In genomic region chr7:102433319-102434038, GRCh38 we compare ENCODE assay signal across 8 cellular contexts. TPM values are rescaled to one million over a fixed set of nuclear protein-coding genes. Genes with fewer than 3 reads are reported as not detected.
A peak's percentile ranks its signal among the peaks of the same experiment; 100 is the strongest.
DNase-seq lines count a peak whose midpoint lies in the region; ATAC-seq and TF ChIP-seq lines count a peak whose summit lies in the region.

Gene ORAI2 (plus strand): TSS chr7:102433575. CDS start chr7:102438957, 5,382 bp downstream.

- no peaks in the 10 kb centered on the region for H3K27me3 Mint-ChIP-seq in natural killer cell (ENCODE audit: low read depth in 2 of 2)

- H2AFZ ChIP-seq in fibroblast of lung (ENCODE audit: low read length), result peak within 1 kb of the TSS; percentile 75

- peak within 1 kb of the TSS; percentile 96 for H3K4me2 ChIP-seq in fibroblast of lung (ENCODE audit: extremely low read depth, insufficient read depth, low read length)

- DNase-seq in BE2C (peak; percentile 91), Peyer's patch (peak; percentile 79 to 93 (median 88)), fibroblast of lung (ENCODE audit: low read depth in 2 of 2) (peak; percentile 58 to 66), natural killer cell (peak; percentile 86)
- peak; percentile 65 to 83 for DNase-seq in activated T-helper 1 cell treated with anti-CD3 and anti-CD28 coated beads, Interleukin-2, amount 50 U/mL, for 16 hours (ENCODE audit: low read depth in 1 of 2, low spot score in 1 of 2)
- peak; percentile 55 to 82 (median 80) for DNase-seq in stimulated activated naive CD4-positive, alpha-beta T cell (lab: John Stamatoyannopoulos, UW)

- intact Hi-C loops in natural killer cell (cut with micrococcal nuclease), result loop anchor here (2.0 kb wide), 1 partner anchor 29 kb away; no protein-coding TSS in a partner anchor

- H3K4me3 Mint-ChIP-seq in natural killer cell, result peak within 1 kb of the TSS; percentile 91

- H3K9me3 ChIP-seq in BE2C (no peaks in the 10 kb centered on the region), Peyer's patch (no peaks in the 10 kb centered on the region), fibroblast of lung (ENCODE audit: control insufficient read depth, insufficient read depth, low read depth, low read length) (no peaks in the 10 kb centered on the region)

- no peaks in the 10 kb centered on the region for H3K9me3 Mint-ChIP-seq in natural killer cell

- peak within 1 kb of the TSS; percentile 75 for H3K9ac ChIP-seq in fibroblast of lung (ENCODE audit: insufficient read depth, low read length)

- H3K27me3 ChIP-seq in BE2C, result no peaks in the 10 kb centered on the region
- H3K27me3 ChIP-seq in Peyer's patch, result no peaks in the 10 kb centered on the region
- H3K27me3 ChIP-seq in fibroblast of lung (ENCODE audit: control insufficient read depth, insufficient read depth, low read length), result no peaks in the 10 kb centered on the region

- H3K36me3 ChIP-seq in BE2C (no peaks in the 10 kb centered on the region), Peyer's patch (no peaks in the 10 kb centered on the region), fibroblast of lung (ENCODE audit: control insufficient read depth, insufficient read depth, low read length) (no peaks in the 10 kb centered on the region)

- H3K79me2 ChIP-seq in fibroblast of lung (ENCODE audit: control insufficient read depth, insufficient read depth, low read length), result peaks cover 3% of the 10 kb centered on the region

- peak; percentile 48 for ATAC-seq in HG03460 (IDR thresholded peaks at IDR 0.05; ENCODE audit: unreplicated experiment)
- peak; percentile 66 to 86 (median 81) for ATAC-seq in natural killer cell

- no peaks in the 10 kb centered on the region; the same call in 1 of the 2 replicates for H3K4me1 ChIP-seq in BE2C
- peaks cover 0 to 26% (median 24%) of the 10 kb centered on the region in 4 donors for H3K4me1 ChIP-seq in Peyer's patch
- peaks cover 5% of the 10 kb centered on the region for H3K4me1 ChIP-seq in fibroblast of lung (ENCODE audit: control insufficient read depth, extremely low read depth, insufficient read depth, low read length)

- H3K27ac Mint-ChIP-seq in natural killer cell, result peak within 1 kb of the TSS; percentile 84 to 100

- no peaks in the 10 kb centered on the region for H4K20me1 ChIP-seq in fibroblast of lung (ENCODE audit: control insufficient read depth, extremely low read depth, insufficient read depth, low read length)

- peak within 1 kb of the TSS; percentile 81 to 98 (median 94) for H3K27ac ChIP-seq in Peyer's patch
- H3K27ac ChIP-seq in fibroblast of lung (ENCODE audit: insufficient read depth, low read length), result peak within 1 kb of the TSS; percentile 75

- H3K4me1 Mint-ChIP-seq in natural killer cell, result peaks cover 36 to 52% of the 10 kb centered on the region in 2 donors

- no peaks in the 10 kb centered on the region for H3K36me3 Mint-ChIP-seq in natural killer cell

- H3K4me3 ChIP-seq in BE2C (ENCODE audit: low read depth, low read length) (peak within 1 kb of the TSS; percentile 85), Peyer's patch (peak within 1 kb of the TSS; percentile 73 to 92 (median 84)), fibroblast of lung (replicated peaks in 1 of 4; ENCODE audit: control extremely low read depth in 1 of 4, insufficient read depth in 1 of 4, low read depth in 3 of 4, low read length in 4 of 4) (peak within 1 kb of the TSS; percentile 72 to 90 (median 80))

- peak; percentile 75 for TF ChIP-seq POLR2A in GM19099 (IDR thresholded peaks at IDR 0.05; ENCODE audit: extremely low read depth, insufficient read length, low read depth)
- no peak for TF ChIP-seq POLR2A in Peyer's patch (IDR thresholded peaks at IDR 0.05)

- TF ChIP-seq CTCF in BE2C (IDR thresholded peaks at IDR 0.05; ENCODE audit: low read depth, low read length) (no peak), Peyer's patch (IDR thresholded peaks at IDR 0.05) (no peak), fibroblast of lung (conservative IDR thresholded peaks at IDR 0.05 in 1 of 2, IDR thresholded peaks at IDR 0.05 in 1 of 2; ENCODE audit: low read depth in 1 of 2, low read length in 2 of 2) (no peak), natural killer cell (IDR thresholded peaks at IDR 0.05) (no peak)

RNA-seq across cellular contexts. Expression of gene ORAI2, which starts in this region (rescaled TPM):
- polyA plus RNA-seq in BE2C (2012; ENCODE audit: insufficient read depth, insufficient read length, low read depth), result 50.6 TPM
- total RNA-seq in Peyer's patch (10 to 100 TPM in 1 of 4 donors, 1 to 10 TPM in 3; 2.1 to 39.6 (median 4.2) TPM), fibroblast of lung (14.9 and 26.6 TPM in 2 replicates), natural killer cell (10 to 100 TPM; 39.1 to 55.0 (median 41.3) TPM)
- polyA plus RNA-seq in fibroblast of lung, result 20.3 and 22.1 TPM in 2 replicates
- 40.1 and 40.2 TPM in 2 replicates for polyA plus RNA-seq in fibroblast of lung (2012)
- 62.5 and 69.8 TPM in 2 replicates for polyA minus RNA-seq in fibroblast of lung (ENCODE audit: low replicate concordance)

Comparison
In these comparisons a context has a peak if more than half of its experiments do, and no peak if none do; other contexts are left out.
1. Peak in every context shown above with its lines: DNase-seq, ATAC-seq, H3K4me3 ChIP-seq and H3K27ac ChIP-seq.